In the genomic region with DNA sequence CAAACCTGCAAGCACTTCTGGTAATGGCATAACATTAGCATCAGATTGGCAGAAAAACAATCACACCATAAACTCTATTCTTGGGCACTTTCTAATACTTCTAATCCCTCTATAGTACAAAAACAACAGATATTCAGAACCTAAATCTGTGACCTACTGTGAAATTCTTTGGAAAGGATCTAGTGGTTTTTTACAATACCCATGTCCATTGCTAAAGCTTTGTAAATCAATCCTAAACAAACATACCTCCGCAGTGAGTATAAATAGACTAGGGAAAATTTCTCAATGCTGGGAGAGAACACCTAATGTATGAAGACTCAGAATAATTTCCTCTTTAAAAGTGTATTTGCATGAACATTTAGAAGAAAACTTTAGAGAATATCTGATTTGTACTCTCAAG, we compare ENCODE assay signal across 18 cellular contexts.
"Had no signal": no experiment of that assay in that cellular context is flagged by ENCODE, and none has a peak within 500 bp of the region (broad histone marks: within the 10 kb centered on the region; RNA-seq: fewer than 3 reads in every experiment).

No MANE protein-coding gene starts in this region.

- H3K36me3 ChIP-seq: MG63, SJCRH30 had no signal

- H3K27me3 ChIP-seq: MG63, SJCRH30 had no signal

- H3K4me3 ChIP-seq: MG63, SJCRH30 had no signal

- H3K9me3 ChIP-seq: SJCRH30 had no signal

- H3K27ac ChIP-seq: RWPE1, SJCRH30 had no signal

- DNase-seq: KBM-7, MG63, NCI-H1092, NCI-H1436, NCI-H187, NCI-H2029, NCI-H2081 treated with DMSO at 0.1 percent for 48 hours, NCI-H2171, NCI-H2227 treated with DMSO at 0.1 percent for 48 hours, NCI-H524, NCI-H526 treated with DMSO at 0.1 percent for 48 hours, SHP77 treated with DMSO at 0.1 percent for 48 hours, T-helper 2 cell had no signal

- ATAC-seq: Panc1, Right ventricle myocardium inferior, SK-N-SH treated with all-trans-retinoic acid at 6 μM for 48 hours had no signal
